In the genomic region with DNA sequence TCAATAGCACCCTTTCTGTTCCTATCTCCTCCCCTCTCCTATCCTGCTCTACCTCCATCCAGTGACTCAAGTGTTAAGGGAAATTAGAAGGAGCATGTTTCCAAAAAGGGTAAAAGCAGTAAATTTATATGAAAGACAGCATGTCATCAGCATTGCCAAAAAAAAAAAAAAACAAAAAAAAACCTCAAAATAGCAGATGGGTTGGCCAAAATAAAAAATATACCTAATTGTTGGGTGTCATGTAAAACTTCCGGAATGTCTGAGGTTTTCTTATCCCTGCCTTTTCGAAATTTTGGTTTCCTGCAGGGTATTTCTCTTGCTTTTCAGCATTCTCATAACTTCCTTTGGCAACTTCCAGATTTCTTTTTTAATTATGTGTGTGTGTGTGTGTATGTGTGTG, we compare ENCODE assay signal across 14 cellular contexts.
"Had no signal": no experiment of that assay in that cellular context is flagged by ENCODE, and none has a peak within 500 bp of the region (broad histone marks: within the 10 kb centered on the region; RNA-seq: fewer than 3 reads in every experiment).

No MANE protein-coding gene starts in this region.

- H3K4me3 Mint-ChIP-seq: activated CD4-positive, alpha-beta memory T cell treated with anti-CD3 and anti-CD28 coated beads for 36 hours; activated naive CD8-positive, alpha-beta T cell treated with anti-CD3 and anti-CD28 coated beads for 36 hours; memory B cell; nephron; stimulated activated naive CD8-positive, alpha-beta T cell treated with anti-CD3 and anti-CD28 coated beads, Interleukin-15, amount 100 ng/mL, for 72 hours had no signal

- H3K4me3 ChIP-seq: breast epithelium, heart right ventricle, left lung, testis had no signal

- H3K36me3 ChIP-seq: breast epithelium, heart right ventricle, left lung had no signal

- H3K27ac Mint-ChIP-seq: activated CD4-positive, alpha-beta memory T cell treated with anti-CD3 and anti-CD28 coated beads for 36 hours; activated naive CD8-positive, alpha-beta T cell treated with anti-CD3 and anti-CD28 coated beads for 36 hours; memory B cell; stimulated activated naive CD8-positive, alpha-beta T cell treated with anti-CD3 and anti-CD28 coated beads, Interleukin-15, amount 100 ng/mL, for 72 hours had no signal

- H3K4me1 ChIP-seq: breast epithelium, testis had no signal

- H3K36me3 Mint-ChIP-seq: activated CD4-positive, alpha-beta memory T cell treated with anti-CD3 and anti-CD28 coated beads for 36 hours; activated naive CD8-positive, alpha-beta T cell treated with anti-CD3 and anti-CD28 coated beads for 36 hours; memory B cell had no signal

- H3K27me3 ChIP-seq: breast epithelium, heart right ventricle, left lung, testis had no signal

- H3K9me3 ChIP-seq: breast epithelium, left lung, testis had no signal

- H3K27ac ChIP-seq: breast epithelium, heart right ventricle, left lung, testis had no signal

- DNase-seq: activated CD4-positive, alpha-beta memory T cell treated with anti-CD3 and anti-CD28 coated beads for 36 hours; activated gamma-delta T cell treated with Interleukin-2 at 50 U/mL for 16 hours; activated naive CD8-positive, alpha-beta T cell treated with anti-CD3 and anti-CD28 coated beads for 36 hours; activated T-cell treated with anti-CD3 and anti-CD28 coated beads, Interleukin-2, amount 50 U/mL, for 48 hours; anterior cingulate cortex; heart right ventricle; islet precursor cell; left lung; stimulated activated CD4-positive, alpha-beta T cell treated with anti-CD3 and anti-CD28 coated beads, Interleukin-4, amount 100 ng/mL, for 24 hours; stimulated activated naive CD8-positive, alpha-beta T cell treated with anti-CD3 and anti-CD28 coated beads, Interleukin-15, amount 100 ng/mL, for 72 hours; testis had no signal

- H3K9me3 Mint-ChIP-seq: activated CD4-positive, alpha-beta memory T cell treated with anti-CD3 and anti-CD28 coated beads for 36 hours had no signal

- H3K27me3 Mint-ChIP-seq: activated CD4-positive, alpha-beta memory T cell treated with anti-CD3 and anti-CD28 coated beads for 36 hours; activated naive CD8-positive, alpha-beta T cell treated with anti-CD3 and anti-CD28 coated beads for 36 hours had no signal

- H3K4me1 Mint-ChIP-seq: memory B cell had no signal
